Comparison of ENCODE assay signal across 8 cellular contexts in the genomic region with DNA sequence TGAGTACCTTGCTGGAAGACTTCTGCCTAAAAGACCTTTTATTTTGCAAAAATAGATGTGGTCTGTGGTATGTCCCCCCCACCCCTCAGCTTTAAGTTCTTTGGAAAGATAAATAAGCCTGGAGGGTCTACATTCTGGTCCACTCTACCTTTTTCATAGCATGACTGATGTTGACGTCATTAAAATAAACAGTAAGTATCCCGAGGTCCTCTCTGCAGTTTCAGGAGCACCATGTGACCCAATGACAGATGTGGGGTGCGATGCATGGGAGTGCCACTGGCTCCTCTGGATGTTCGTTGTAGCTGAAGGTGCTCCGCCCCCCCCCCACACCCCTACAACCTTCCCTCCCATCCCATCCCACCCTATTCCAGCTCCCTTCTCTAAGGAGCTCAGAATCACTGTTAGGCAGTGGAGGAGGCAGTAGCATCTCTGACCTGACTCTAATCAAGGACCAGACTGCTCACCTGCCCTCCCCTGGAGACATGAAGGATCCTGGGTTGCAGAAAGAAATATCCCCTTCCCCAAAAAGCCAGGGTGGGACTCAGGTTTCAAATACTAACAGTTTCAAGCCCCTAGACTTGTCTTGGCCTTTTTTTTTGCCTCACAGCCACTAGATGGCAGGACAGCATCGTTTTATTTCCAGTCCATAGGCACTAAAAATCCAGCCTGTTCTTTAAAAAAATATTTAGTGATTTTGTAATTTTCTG. TPM values are rescaled to one million over a fixed set of nuclear protein-coding genes. Genes with fewer than 3 reads are reported as not detected.
DNase-seq lines count a peak whose midpoint lies in the region; ATAC-seq, FAIRE-seq and TF ChIP-seq lines count a peak whose summit lies in the region.
"Had no signal": no experiment of that assay in that cellular context is flagged by ENCODE, and none has a peak within 500 bp of the region (broad histone marks: within the 10 kb centered on the region; RNA-seq: fewer than 3 reads in every experiment).

No MANE protein-coding gene starts in this region.

- ATAC-seq in naive B cell (ENCODE audit: low read depth in 2 of 2) (peak in 1 of 2 donors; percentile 30), HG03457 (IDR thresholded peaks at IDR 0.05; ENCODE audit: unreplicated experiment) (no peak), HG02840 (IDR thresholded peaks at IDR 0.05; ENCODE audit: low FRiP score, unreplicated experiment) (no peak)

- dilution Hi-C loops in endothelial cell of umbilical vein (cut with MboI; ENCODE audit: extremely low pct_ligation_motif_present, low sequenced_read_pairs): no loop called here

- H3K9ac ChIP-seq in endothelial cell of umbilical vein (replicated peaks; ENCODE audit: extremely low read depth, insufficient read depth, low read length): no peak overlapping the region

- H3K4me3 ChIP-seq in endothelial cell of umbilical vein (replicated peaks in 1 of 3; ENCODE audit: insufficient read depth in 1 of 3, low read depth in 1 of 3, low read length in 3 of 3): no peak overlapping the region

- CTCF ChIA-PET in endothelial cell of umbilical vein (lab: Charles Lee): interaction anchor here (0.6 to 3.1 kb wide), 16 partner anchors 8 to 1425 kb away, joined by 3 to 52 read pairs (median 4); a partner anchor contains a TSS

- TF ChIP-seq CTCF in endothelial cell of umbilical vein (IDR thresholded peaks at IDR 0.05; ENCODE audit: extremely low read depth in 1 of 2, insufficient read depth in 1 of 2, low read depth in 1 of 2, low read length in 2 of 2): peak; percentile 52 to 59

- H4K20me1 ChIP-seq in endothelial cell of umbilical vein (replicated peaks; ENCODE audit: control insufficient read depth, extremely low read depth, insufficient read depth, low read length): no peaks in the 10 kb centered on the region

- H3K9me3 ChIP-seq in endothelial cell of umbilical vein (replicated peaks; ENCODE audit: control insufficient read depth, insufficient read depth, low read length): no peaks in the 10 kb centered on the region

- no peak overlapping the region for H2AFZ ChIP-seq in endothelial cell of umbilical vein (ENCODE audit: low read depth, low read length)

- FAIRE-seq in endothelial cell of umbilical vein (lab: Jason Lieb, UNC): peak; percentile 86

- no peaks in the 10 kb centered on the region for H3K27me3 ChIP-seq in endothelial cell of umbilical vein (ENCODE audit: control insufficient read depth in 2 of 2, insufficient read depth in 2 of 2, low read length in 2 of 2)

- POLR2A ChIA-PET in endothelial cell of umbilical vein (lab: Charles Lee): no interaction called here

- peaks cover 10 to 20% of the 10 kb centered on the region in 2 donors for H3K36me3 Mint-ChIP-seq in naive B cell

- H3K27me3 Mint-ChIP-seq in naive B cell: no peaks in the 10 kb centered on the region

- no TSS peak for BruUV-seq in endothelial cell of umbilical vein (replicated peaks; lab: Mats Ljungman, UMichigan)

- H3K9me3 Mint-ChIP-seq in naive B cell: peaks cover 0 to 9% (median 0%) of the 10 kb centered on the region in 7 donors

- peaks cover 20% of the 10 kb centered on the region for H3K4me1 ChIP-seq in endothelial cell of umbilical vein (ENCODE audit: control insufficient read depth, extremely low read depth, insufficient read depth, low read length)

- no peak overlapping the region for H3K27ac ChIP-seq in endothelial cell of umbilical vein (ENCODE audit: insufficient read depth, low read depth, low read length)

- H3K9me1 ChIP-seq in endothelial cell of umbilical vein (replicated peaks; ENCODE audit: control insufficient read depth, extremely low read depth, insufficient read depth, low read length): no peaks in the 10 kb centered on the region

- peaks cover 11 to 25% (median 16%) of the 10 kb centered on the region in 3 donors for H3K4me1 Mint-ChIP-seq in naive B cell

- H3K4me2 ChIP-seq in endothelial cell of umbilical vein (ENCODE audit: insufficient read depth, low read length): no peak overlapping the region

- no peak overlapping the region for H3K4me3 Mint-ChIP-seq in naive B cell

- peaks cover 0 to 5% of the 10 kb centered on the region in 2 experiments for H3K36me3 ChIP-seq in endothelial cell of umbilical vein (ENCODE audit: control insufficient read depth in 2 of 2, extremely low read depth in 1 of 2, insufficient read depth in 2 of 2, low read length in 2 of 2)

- DNase-seq in DMS153 (lab: John Stamatoyannopoulos, UW): peak; percentile 11
- peak; percentile 36 for DNase-seq in H4 (ENCODE audit: low spot score)
- peak; percentile 42 for DNase-seq in RKO (ENCODE audit: low spot score)
- peak; percentile 50 for DNase-seq in endothelial cell of umbilical vein (ENCODE audit: low read depth, low spot score)
- peak; percentile 19 for DNase-seq in naive B cell

- H3K79me2 ChIP-seq in endothelial cell of umbilical vein (ENCODE audit: control insufficient read depth, insufficient read depth, low read length): no peaks in the 10 kb centered on the region

- intact Hi-C loops in endothelial cell of umbilical vein (cut with micrococcal nuclease): loop anchor here (1.0 to 5.0 kb wide), 6 partner anchors 25 to 600 kb away; a partner anchor contains a TSS

- TF ChIP-seq POLR2A in endothelial cell of umbilical vein (IDR thresholded peaks at IDR 0.05; ENCODE audit: low read depth, low read length): no peak

- no peak overlapping the region for H3K27ac Mint-ChIP-seq in naive B cell

TF ChIP-seq in endothelial cell of umbilical vein, 7 proteins besides CTCF, POLR2A, EP300 and RAD21:
- TF ChIP-seq FOS (IDR thresholded peaks at IDR 0.05; ENCODE audit: borderline replicate concordance, insufficient read depth, low read length) (no peak), POLR2AphosphoS5 (IDR thresholded peaks at IDR 0.05; ENCODE audit: insufficient read depth, low read depth, low read length) (no peak), JUN (IDR thresholded peaks at IDR 0.05; ENCODE audit: borderline replicate concordance, insufficient read depth, insufficient read length, low read depth) (no peak), MYC (IDR thresholded peaks at IDR 0.05; ENCODE audit: low read depth, low read length) (no peak), GATA2 (IDR thresholded peaks at IDR 0.05; ENCODE audit: insufficient read depth, insufficient read length, low read depth, low read length) (no peak), EZH2 (IDR thresholded peaks at IDR 0.05; ENCODE audit: borderline replicate concordance, low read depth, low read length, severe bottlenecking) (no peak)
- TF ChIP-seq, protein P1, sequence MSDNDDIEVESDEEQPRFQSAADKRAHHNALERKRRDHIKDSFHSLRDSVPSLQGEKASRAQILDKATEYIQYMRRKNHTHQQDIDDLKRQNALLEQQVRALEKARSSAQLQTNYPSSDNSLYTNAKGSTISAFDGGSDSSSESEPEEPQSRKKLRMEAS (IDR thresholded peaks at IDR 0.05; ENCODE audit: insufficient read depth, insufficient read length): no peak
TF ChIP-seq in endothelial cell of umbilical vein: peak in this region for 0.

RNA-seq across cellular contexts. Expression of a gene that starts 25.1 kb away (rescaled TPM):
- total RNA-seq in H4 (2014; rRNA removed; shearing (Covaris generic)): 56.8 and 59.5 TPM in 2 replicates
- total RNA-seq in endothelial cell of umbilical vein: 43.1 and 54.3 TPM in 2 replicates
- 14.6 and 14.7 TPM in 2 replicates for polyA plus RNA-seq in endothelial cell of umbilical vein
- 24.6 and 25.6 TPM in 2 replicates for polyA plus RNA-seq in endothelial cell of umbilical vein (2011; cell fraction: cytosol; rRNA removed)
- 21.3 and 22.7 TPM in 2 replicates for polyA plus RNA-seq in endothelial cell of umbilical vein (2011; cell fraction: nucleus; rRNA removed)
- polyA plus RNA-seq in endothelial cell of umbilical vein (2012): 39.4 and 42.4 TPM in 2 replicates
- 19.2 and 24.4 TPM in 2 replicates for polyA minus RNA-seq in endothelial cell of umbilical vein
- 14.0 TPM for polyA minus RNA-seq in endothelial cell of umbilical vein (2011; cell fraction: cytosol; rRNA and poly(A)+ RNA removed)
- 7.2 and 8.1 TPM in 2 replicates for polyA minus RNA-seq in endothelial cell of umbilical vein (2011; cell fraction: nucleus; rRNA and poly(A)+ RNA removed)
- polyA plus RNA-seq in naive B cell (ENCODE audit: low read depth in 6 of 6): 10 to 100 TPM; 15.0 to 24.0 (median 18.3) TPM

RNA-seq across cellular contexts. Expression of a gene that starts 40.9 kb away (rescaled TPM):
- 0.02 TPM in 1 of 2 replicates, not detected in the other for total RNA-seq in H4 (2014; rRNA removed; shearing (Covaris generic))
- total RNA-seq in endothelial cell of umbilical vein: not detected in 2 replicates
- polyA plus RNA-seq in endothelial cell of umbilical vein (not detected in 2 replicates), naive B cell (ENCODE audit: low read depth in 6 of 6) (not detected)
- not detected in 2 replicates for polyA plus RNA-seq in endothelial cell of umbilical vein (2011; cell fraction: cytosol; rRNA removed)
- not detected in 2 replicates for polyA plus RNA-seq in endothelial cell of umbilical vein (2011; cell fraction: nucleus; rRNA removed)
- polyA plus RNA-seq in endothelial cell of umbilical vein (2012): not detected in 2 replicates
- not detected in 2 replicates for polyA minus RNA-seq in endothelial cell of umbilical vein
- polyA minus RNA-seq in endothelial cell of umbilical vein (2011; cell fraction: cytosol; rRNA and poly(A)+ RNA removed): not detected
- polyA minus RNA-seq in endothelial cell of umbilical vein (2011; cell fraction: nucleus; rRNA and poly(A)+ RNA removed): not detected in 2 replicates
- total RNA-seq: T-helper 2 cell treated with Interferon-gamma antibody and Interleukin-4, amounts not matched to agents 100 ng/mL and 5 ng/mL, for 36 hours had no signal

RNA-seq across cellular contexts. Expression of a gene that starts 46.7 kb away (rescaled TPM):
- 0.80 and 1.5 TPM in 2 replicates for total RNA-seq in H4 (2014; rRNA removed; shearing (Covaris generic))
- total RNA-seq in endothelial cell of umbilical vein: not detected in 2 replicates
- polyA plus RNA-seq in endothelial cell of umbilical vein (not detected in 2 replicates), naive B cell (ENCODE audit: low read depth in 6 of 6) (not detected)
- polyA plus RNA-seq in endothelial cell of umbilical vein (2011; cell fraction: cytosol; rRNA removed): not detected in 2 replicates
- not detected in 2 replicates for polyA plus RNA-seq in endothelial cell of umbilical vein (2011; cell fraction: nucleus; rRNA removed)
- polyA plus RNA-seq in endothelial cell of umbilical vein (2012): not detected in 2 replicates
- not detected in 2 replicates for polyA minus RNA-seq in endothelial cell of umbilical vein
- polyA minus RNA-seq in endothelial cell of umbilical vein (2011; cell fraction: cytosol; rRNA and poly(A)+ RNA removed): not detected
- not detected in 2 replicates for polyA minus RNA-seq in endothelial cell of umbilical vein (2011; cell fraction: nucleus; rRNA and poly(A)+ RNA removed)
- total RNA-seq: T-helper 2 cell treated with Interferon-gamma antibody and Interleukin-4, amounts not matched to agents 100 ng/mL and 5 ng/mL, for 36 hours had no signal
